In genomic region chr13:50209646-50210045, GRCh38 we compare ENCODE assay signal across 23 cellular contexts.
DNase-seq lines count a peak whose midpoint lies in the region; ATAC-seq, FAIRE-seq and TF ChIP-seq lines count a peak whose summit lies in the region.
"Had no signal": no experiment of that assay in that cellular context is flagged by ENCODE, and none has a peak within 500 bp of the region (broad histone marks: within the 10 kb centered on the region; RNA-seq: fewer than 3 reads in every experiment).

No MANE protein-coding gene starts in this region.

- no peak for TF ChIP-seq RAD21 in A549 (conservative IDR thresholded peaks at IDR 0.05 in 1 of 2, IDR thresholded peaks at IDR 0.05 in 1 of 2)

- TF ChIP-seq CTCF in A549 (IDR thresholded peaks at IDR 0.05): no peak
- TF ChIP-seq CTCF in HEK293 (tag by site-specific recombination; IDR thresholded peaks at IDR 0.05): no peak
- no peak for TF ChIP-seq CTCF in fibroblast of pulmonary artery (IDR thresholded peaks at IDR 0.05; ENCODE audit: low read length, missing control alignments)
- TF ChIP-seq CTCF in natural killer cell (IDR thresholded peaks at IDR 0.05): no peak
- TF ChIP-seq CTCF in MM.1S (IDR thresholded peaks at IDR 0.05; ENCODE audit: low read length): no peak

- TF ChIP-seq POLR2A in A549 (IDR thresholded peaks at IDR 0.05; ENCODE audit: low read length): no peak

- H3K4me1 Mint-ChIP-seq in natural killer cell: peaks cover 5 to 8% of the 10 kb centered on the region in 2 donors

- FAIRE-seq in A549 (lab: Jason Lieb, UNC): no peak
- FAIRE-seq: A204.1, keratinocyte had no signal

- CTCF ChIA-PET in A549 (lab: Yijun Ruan, JAX): no interaction called here
- CTCF ChIA-PET in HEK293 (lab: Yijun Ruan, JAX): interaction anchor here (1.5 kb wide), 1 partner anchor 20 kb away, joined by 5 read pairs; no protein-coding TSS in a partner anchor

- no peaks in the 10 kb centered on the region for H3K27me3 ChIP-seq in MM.1S (replicated peaks; ENCODE audit: insufficient read depth, low read length)
- H3K27me3 ChIP-seq: hepatocyte, upper lobe of left lung had no signal

- H3K36me3 ChIP-seq in HEK293 (ENCODE audit: control insufficient read depth in 2 of 2, insufficient read depth in 1 of 2, low read length in 2 of 2): peaks cover 0 to 5% of the 10 kb centered on the region in 2 experiments; a peak in 1 of 3 replicates
- H3K36me3 ChIP-seq in MM.1S (replicated peaks; ENCODE audit: insufficient read depth, low read length): no peaks in the 10 kb centered on the region
- H3K36me3 ChIP-seq: upper lobe of left lung had no signal

- no peak overlapping the region for H3K9ac ChIP-seq in MM.1S (ENCODE audit: low read length)

- no peaks in the 10 kb centered on the region for H3K79me2 ChIP-seq in MM.1S (ENCODE audit: low read length)
- H3K79me2 ChIP-seq: hepatocyte had no signal

- H3K36me3 Mint-ChIP-seq in natural killer cell: peaks cover 9% of the 10 kb centered on the region
- H3K36me3 Mint-ChIP-seq: CD4-positive, CD25-positive, alpha-beta regulatory T cell had no signal

- H3K9me2 ChIP-seq in MM.1S (replicated peaks; ENCODE audit: insufficient read depth, low read length): no peaks in the 10 kb centered on the region

- H3K4me3 ChIP-seq in A549 (no peak overlapping the region), HEK293 (ENCODE audit: low read depth, low read length) (no peak overlapping the region), fibroblast of pulmonary artery (replicated peaks; ENCODE audit: low read depth, low read length) (no peak overlapping the region), MM.1S (ENCODE audit: low read length) (no peak overlapping the region)
- H3K4me3 ChIP-seq: hepatocyte, lung had no signal

- POLR2A ChIA-PET in A549 (lab: Yijun Ruan, JAX) (no interaction called here), HEK293 (lab: Yijun Ruan, JAX) (no interaction called here)

- H3K9me3 ChIP-seq in A549 (peaks cover 9% of the 10 kb centered on the region; the same call in 1 of the 3 replicates), HEK293 (ENCODE audit: control insufficient read depth, insufficient read depth, low read depth, low read length) (no peaks in the 10 kb centered on the region), MM.1S (replicated peaks; ENCODE audit: insufficient read depth, low read length) (no peaks in the 10 kb centered on the region)

- H3K4me3 Mint-ChIP-seq in natural killer cell: no peak overlapping the region

- ATAC-seq in A549: no peak
- ATAC-seq in natural killer cell: no peak
- ATAC-seq: stimulated activated naive CD8-positive, alpha-beta T cell treated with anti-CD3 and anti-CD28 coated beads, Interleukin-15, amount 100 ng/mL, for 72 hours had no signal

- no peak overlapping the region for H3K27ac Mint-ChIP-seq in natural killer cell
- H3K27ac Mint-ChIP-seq: activated naive CD4-positive, alpha-beta T cell treated with anti-CD3 and anti-CD28 coated beads, Interleukin-2, amount 50 U/mL, for 72 hours; CD4-positive, CD25-positive, alpha-beta regulatory T cell; HFFc6; stimulated activated naive CD8-positive, alpha-beta T cell treated with anti-CD3 and anti-CD28 coated beads, Interleukin-15, amount 100 ng/mL, for 72 hours had no signal

- H3K27ac ChIP-seq in A549 (no peak overlapping the region; a peak in 2 of 6 replicates), HEK293 (ENCODE audit: extremely low read depth, low read depth, low read length) (no peak overlapping the region), MM.1S (ENCODE audit: low read length) (no peak overlapping the region)
- H3K27ac ChIP-seq: hepatocyte had no signal

- peak overlapping the region; percentile 95; the same call in 2 of the 3 replicates for H3K4me2 ChIP-seq in A549
- no peak overlapping the region for H3K4me2 ChIP-seq in MM.1S (ENCODE audit: low read depth, low read length)

- 91% methylated on average over 1 of the region's 1 CpG for WGBS in A549 (ENCODE audit: missing lambda C conversion rate)

- H3F3A ChIP-seq in MM.1S (ENCODE audit: insufficient read depth, low read length): no peaks in the 10 kb centered on the region

- peaks cover 0 to 2% of the 10 kb centered on the region in 2 donors for H3K9me3 Mint-ChIP-seq in natural killer cell

- DNase-seq in A549 (ENCODE audit: low read depth in 1 of 2, low spot score in 1 of 2): no peak
- peak; percentile 41 for DNase-seq in OCI-M1 (lab: John Stamatoyannopoulos, UW)
- DNase-seq in fibroblast of pulmonary artery (ENCODE audit: low read depth): peak; percentile 31
- no peak for DNase-seq in HuH-7.5 (ENCODE audit: low spot score)
- DNase-seq in natural killer cell: no peak
- no peak for DNase-seq in MM.1S
- DNase-seq in D341Med (ENCODE audit: low spot score): no peak
- DNase-seq: activated CD4-positive, CD25-positive, alpha-beta regulatory T cell treated with anti-CD3 and anti-CD28 coated beads, Interleukin-2, amount 50 U/mL, for 72 hours; CD4-positive, CD25-positive, alpha-beta regulatory T cell; foreskin fibroblast; HFFc6; NCI-H1105 treated with DMSO at 0.1 percent for 48 hours; NCI-H2107; NCI-H524 treated with DMSO at 0.1 percent for 48 hours; PC-3; stimulated activated naive CD8-positive, alpha-beta T cell treated with anti-CD3 and anti-CD28 coated beads, Interleukin-15, amount 100 ng/mL, for 72 hours; upper lobe of left lung had no signal

- H3K4me1 ChIP-seq in A549: peaks cover 17% of the 10 kb centered on the region
- peaks cover 4% of the 10 kb centered on the region; the same call in 1 of the 2 replicates for H3K4me1 ChIP-seq in HEK293 (ENCODE audit: control insufficient read depth, insufficient read depth, low read length)
- no peaks in the 10 kb centered on the region for H3K4me1 ChIP-seq in MM.1S (ENCODE audit: low read length)

- no peak overlapping the region for H2AFZ ChIP-seq in MM.1S (ENCODE audit: low read length)

- intact Hi-C loops in natural killer cell (cut with micrococcal nuclease): loop anchor here (5.0 kb wide), 1 partner anchor 783 kb away; no protein-coding TSS in a partner anchor

- peaks cover 0 to 5% of the 10 kb centered on the region in 2 donors for H3K27me3 Mint-ChIP-seq in natural killer cell (ENCODE audit: low read depth in 2 of 2)

- no peak for TF ChIP-seq EP300 in A549 (IDR thresholded peaks at IDR 0.05)

- no peaks in the 10 kb centered on the region for H4K20me1 ChIP-seq in MM.1S (ENCODE audit: insufficient read depth, low read length)

TF ChIP-seq in A549, 52 proteins besides CTCF, POLR2A, EP300 and RAD21:
- TF ChIP-seq TP53 (CRISPR knock-in tag; IDR thresholded peaks at IDR 0.05) (no peak), HOXA7 (CRISPR knock-in tag; IDR thresholded peaks at IDR 0.05) (no peak)
TF ChIP-seq in A549: peak in this region for 0.

TF ChIP-seq in HEK293, 187 proteins besides CTCF, POLR2A, EP300 and RAD21:
- no peak for TF ChIP-seq ZNF48 (tag by site-specific recombination; IDR thresholded peaks at IDR 0.05)
- TF ChIP-seq PRDM6 (tag by site-specific recombination; IDR thresholded peaks at IDR 0.05): peak; percentile 62
TF ChIP-seq in HEK293: peak in this region for 1.

Comparison
In these comparisons a context has a peak if more than half of its experiments do, and no peak if none do; other contexts are left out.
1. DNase-seq: peak in OCI-M1 (single experiment) and fibroblast of pulmonary artery (single experiment); none in A549 (0 of 2), HuH-7.5 (single experiment), natural killer cell (single experiment), MM.1S (single experiment) and D341Med (single experiment).